Comparison of ENCODE assay signal across 8 cellular contexts in genomic region chr16:31487076-31487719, GRCh38. TPM values are rescaled to one million over a fixed set of nuclear protein-coding genes. Genes with fewer than 3 reads are reported as not detected.
DNase-seq lines count a peak whose midpoint lies in the region; ATAC-seq, FAIRE-seq and TF ChIP-seq lines count a peak whose summit lies in the region.

No MANE protein-coding gene starts in this region.

- peak overlapping the region; percentile 86 for H3K4me3 Mint-ChIP-seq in dendritic cell treated with granulocyte-macrophage colony-stimulating factor and Interleukin-4, amounts not matched to agents 40 ng/mL and 50 ng/mL, for 4 days
- peak overlapping the region; percentile 83 to 95 (median 92) for H3K4me3 Mint-ChIP-seq in naive B cell

- H3K9me3 Mint-ChIP-seq in dendritic cell treated with granulocyte-macrophage colony-stimulating factor and Interleukin-4, amounts not matched to agents 40 ng/mL and 50 ng/mL, for 4 days: no peaks in the 10 kb centered on the region
- no peaks in the 10 kb centered on the region for H3K9me3 Mint-ChIP-seq in naive B cell

- no peak overlapping the region for H3K4me2 ChIP-seq in Karpas-422 (ENCODE audit: low read depth, low read length, poor library complexity, severe bottlenecking)

- H3K9me3 ChIP-seq in AG04450 (ENCODE audit: control insufficient read depth, insufficient read depth, low read length) (no peaks in the 10 kb centered on the region; the same call in 1 of the 2 replicates), Karpas-422 (ENCODE audit: low read length) (no peaks in the 10 kb centered on the region)

- peak overlapping the region; percentile 56 for H3K4me3 ChIP-seq in AG04450 (ENCODE audit: low read depth, low read length)
- H3K4me3 ChIP-seq in Karpas-422 (ENCODE audit: low read length): no peak overlapping the region

- no peak overlapping the region for H3K9ac ChIP-seq in Karpas-422 (ENCODE audit: low read length)

- POLR2A ChIA-PET in AG04450 (lab: Yijun Ruan, JAX): no interaction called here

- DNase-seq in AG04450 (ENCODE audit: low read depth, low spot score) (no peak), naive B cell (no peak), frontal cortex (ENCODE audit: low spot score in 2 of 2) (no peak), Karpas-422 (no peak)
- no peak for DNase-seq in activated CD8-positive, alpha-beta memory T cell treated with anti-CD3 and anti-CD28 coated beads, Interleukin-2, amount 50 U/mL, for 4 hours

- no peak for FAIRE-seq in frontal cortex (lab: Jason Lieb, UNC)

- H4K20me1 ChIP-seq in Karpas-422 (ENCODE audit: insufficient read depth, low read depth, low read length): no peaks in the 10 kb centered on the region

- intact Hi-C loops in dendritic cell treated with granulocyte-macrophage colony-stimulating factor and Interleukin-4, amounts not matched to agents 40 ng/mL and 50 ng/mL, for 4 days (cut with micrococcal nuclease): no loop called here

- H3K36me3 Mint-ChIP-seq in dendritic cell treated with granulocyte-macrophage colony-stimulating factor and Interleukin-4, amounts not matched to agents 40 ng/mL and 50 ng/mL, for 4 days (ENCODE audit: low read depth): peaks cover 32% of the 10 kb centered on the region
- no peaks in the 10 kb centered on the region for H3K36me3 Mint-ChIP-seq in naive B cell

- no peak for TF ChIP-seq CTCF in AG04450 (IDR thresholded peaks at IDR 0.05; ENCODE audit: low read depth, low read length)

- no peaks in the 10 kb centered on the region for H3K9me2 ChIP-seq in Karpas-422 (replicated peaks; ENCODE audit: insufficient read depth, low read length)

- peak overlapping the region; percentile 32 for H3K27ac Mint-ChIP-seq in dendritic cell treated with granulocyte-macrophage colony-stimulating factor and Interleukin-4, amounts not matched to agents 40 ng/mL and 50 ng/mL, for 4 days
- H3K27ac Mint-ChIP-seq in naive B cell: peak overlapping the region in 1 of 6 donors; percentile 30

- H2AFZ ChIP-seq in Karpas-422 (ENCODE audit: low read length): no peak overlapping the region

- ATAC-seq in HG03442 (IDR thresholded peaks at IDR 0.05; ENCODE audit: unreplicated experiment): peak; percentile 4
- no peak for ATAC-seq in naive B cell (ENCODE audit: low read depth in 2 of 2)
- no peak for ATAC-seq in GM21515 (IDR thresholded peaks at IDR 0.05; ENCODE audit: unreplicated experiment)

- H3K27me3 Mint-ChIP-seq in dendritic cell treated with granulocyte-macrophage colony-stimulating factor and Interleukin-4, amounts not matched to agents 40 ng/mL and 50 ng/mL, for 4 days: peaks cover 55% of the 10 kb centered on the region
- peaks cover 6 to 35% (median 8%) of the 10 kb centered on the region in 3 donors for H3K27me3 Mint-ChIP-seq in naive B cell

- H3K4me1 ChIP-seq in Karpas-422 (ENCODE audit: low read length): no peaks in the 10 kb centered on the region

- CTCF ChIA-PET in AG04450 (lab: Charles Lee): interaction anchor here (1.8 kb wide), 1 partner anchor 26 kb away, joined by 5 read pairs; no protein-coding TSS in a partner anchor

- peaks cover 28% of the 10 kb centered on the region for H3K27me3 ChIP-seq in AG04450 (ENCODE audit: control insufficient read depth, insufficient read depth, low read length)
- no peaks in the 10 kb centered on the region for H3K27me3 ChIP-seq in Karpas-422 (ENCODE audit: low read length)

- no peaks in the 10 kb centered on the region for H3K79me2 ChIP-seq in Karpas-422 (ENCODE audit: low read length)

- peaks cover 34% of the 10 kb centered on the region for H3K4me1 Mint-ChIP-seq in dendritic cell treated with granulocyte-macrophage colony-stimulating factor and Interleukin-4, amounts not matched to agents 40 ng/mL and 50 ng/mL, for 4 days (ENCODE audit: low read depth)
- peaks cover 9 to 23% (median 19%) of the 10 kb centered on the region in 3 donors for H3K4me1 Mint-ChIP-seq in naive B cell

- H3K27ac ChIP-seq in AG04450 (ENCODE audit: low read depth, low read length) (no peak overlapping the region), Karpas-422 (ENCODE audit: low read length) (no peak overlapping the region)

- H3K36me3 ChIP-seq in Karpas-422 (ENCODE audit: insufficient read depth, low read length): no peaks in the 10 kb centered on the region

RNA-seq across cellular contexts. Expression of gene SLC5A2, which starts 4.3 kb away (rescaled TPM):
- polyA plus RNA-seq in AG04450 (2011; rRNA removed): not detected in 2 replicates
- polyA minus RNA-seq in AG04450 (2011; rRNA and poly(A)+ RNA removed): 0.18 TPM in 1 of 2 replicates, not detected in the other
- under 1 TPM in 3 of 6 donors, not detected in 3; 0.15 to 0.20 (median 0.18) TPM for polyA plus RNA-seq in naive B cell (ENCODE audit: low read depth in 6 of 6)
- 1.2 TPM for total RNA-seq in frontal cortex
- total RNA-seq in Karpas-422 (2014; rRNA removed; shearing (Covaris generic); ENCODE audit: low replicate concordance): not detected in 2 replicates

RNA-seq across cellular contexts. Expression of gene TGFB1I1, which starts 15.2 kb away (rescaled TPM):
- polyA plus RNA-seq in AG04450 (2011; rRNA removed) (42.4 and 63.4 TPM in 2 replicates), naive B cell (ENCODE audit: low read depth in 6 of 6) (1 to 10 TPM in 2 of 6 donors, under 1 TPM in 2, not detected in 2; 0.57 to 1.4 (median 0.94) TPM)
- polyA minus RNA-seq in AG04450 (2011; rRNA and poly(A)+ RNA removed): 65.9 and 76.4 TPM in 2 replicates
- 1.2 TPM for total RNA-seq in frontal cortex
- total RNA-seq in Karpas-422 (2014; rRNA removed; shearing (Covaris generic); ENCODE audit: low replicate concordance): not detected in 2 replicates

RNA-seq across cellular contexts. Expression of gene RUSF1, which starts 21.0 kb away (rescaled TPM):
- polyA plus RNA-seq in AG04450 (2011; rRNA removed) (32.2 and 38.6 TPM in 2 replicates), naive B cell (ENCODE audit: low read depth in 6 of 6) (10 to 100 TPM; 12.6 to 25.3 (median 21.2) TPM)
- polyA minus RNA-seq in AG04450 (2011; rRNA and poly(A)+ RNA removed): 47.4 and 52.5 TPM in 2 replicates
- total RNA-seq in frontal cortex: 26.9 TPM
- total RNA-seq in Karpas-422 (2014; rRNA removed; shearing (Covaris generic); ENCODE audit: low replicate concordance): 30.5 and 59.5 TPM in 2 replicates

RNA-seq across cellular contexts. Expression of gene ARMC5, which starts 27.9 kb away (rescaled TPM):
- polyA plus RNA-seq in AG04450 (2011; rRNA removed) (2.9 and 4.2 TPM in 2 replicates), naive B cell (ENCODE audit: low read depth in 6 of 6) (1 to 10 TPM; 4.2 to 8.2 (median 6.1) TPM)
- polyA minus RNA-seq in AG04450 (2011; rRNA and poly(A)+ RNA removed): 3.4 and 3.9 TPM in 2 replicates
- total RNA-seq in frontal cortex: 10.6 TPM
- total RNA-seq in Karpas-422 (2014; rRNA removed; shearing (Covaris generic); ENCODE audit: low replicate concordance): 1.5 and 2.3 TPM in 2 replicates

RNA-seq across cellular contexts. Expression of gene AHSP, which starts 40.5 kb away (rescaled TPM):
- polyA plus RNA-seq in AG04450 (2011; rRNA removed) (not detected in 2 replicates), naive B cell (ENCODE audit: low read depth in 6 of 6) (not detected)
- not detected in 2 replicates for polyA minus RNA-seq in AG04450 (2011; rRNA and poly(A)+ RNA removed)
- 22.0 TPM for total RNA-seq in frontal cortex
- total RNA-seq in Karpas-422 (2014; rRNA removed; shearing (Covaris generic); ENCODE audit: low replicate concordance): not detected in 2 replicates
